In the genomic region with DNA sequence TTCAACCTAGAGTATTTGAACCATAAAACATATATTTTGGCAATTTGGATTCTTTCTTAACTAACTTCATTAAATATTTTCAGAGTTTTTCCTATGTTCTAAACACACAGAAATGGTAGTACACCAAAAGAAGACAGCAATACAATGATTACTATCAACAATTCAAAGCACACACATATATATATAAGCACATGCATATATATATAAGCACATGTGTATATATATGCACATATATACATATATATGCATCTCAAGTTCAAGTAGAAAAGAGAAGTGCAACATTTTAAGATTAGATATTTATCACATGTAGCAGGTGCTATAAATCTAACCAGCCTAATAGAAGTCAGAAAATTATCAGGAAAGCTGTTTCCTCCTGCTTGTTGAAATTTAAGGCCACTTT, we compare ENCODE assay signal across 31 cellular contexts.
DNase-seq lines count a peak whose midpoint lies in the region; ATAC-seq, FAIRE-seq and TF ChIP-seq lines count a peak whose summit lies in the region.
"Had no signal": no experiment of that assay in that cellular context is flagged by ENCODE, and none has a peak within 500 bp of the region (broad histone marks: within the 10 kb centered on the region; RNA-seq: fewer than 3 reads in every experiment).

No MANE protein-coding gene starts in this region.

- in situ Hi-C loops in HepG2 (cut with HindIII; ENCODE audit: extremely low pct_ligation_motif_present, low pct_unique_long_range_greater_than_20kb): no loop called here

- TF ChIP-seq POLR2A in HepG2 (IDR thresholded peaks at IDR 0.05; ENCODE audit: insufficient read depth in 1 of 2, low read depth in 2 of 2, low read length in 2 of 2): no peak
- no peak for TF ChIP-seq POLR2A in right lobe of liver (IDR thresholded peaks at IDR 0.05)

- H3K9me3 ChIP-seq in HepG2 (ENCODE audit: low read length) (no peaks in the 10 kb centered on the region), right lobe of liver (no peaks in the 10 kb centered on the region), osteoblast (ENCODE audit: low read depth, low read length) (peaks cover 3% of the 10 kb centered on the region)
- H3K9me3 ChIP-seq: A549; BE2C; BLaER1; BLaER1 treated with 17β-estradiol and CSF1 and Interleukin-3, amounts not matched to agents 10 nM and 100 nM; Caco-2 had no signal

- BruUV-seq in HepG2 (replicated peaks; lab: Mats Ljungman, UMichigan): no TSS peak

- TF ChIP-seq EP300 in HepG2 (IDR thresholded peaks at IDR 0.05; ENCODE audit: low read depth in 2 of 2, low read length in 2 of 2) (no peak), HepG2 (CRISPR knock-in tag; IDR thresholded peaks at IDR 0.05; ENCODE audit: borderline replicate concordance) (no peak)

- no peak for TF ChIP-seq RAD21 in HepG2 (CRISPR knock-in tag; IDR thresholded peaks at IDR 0.05)

- H3K4me1 Mint-ChIP-seq in natural killer cell: no peaks in the 10 kb centered on the region
- H3K4me1 Mint-ChIP-seq: B cell; CD14-positive monocyte; CD4-positive, alpha-beta memory T cell; CD4-positive, CD25-positive, alpha-beta regulatory T cell; CD8-positive, alpha-beta memory T cell had no signal

- H4K20me1 ChIP-seq in HepG2 (ENCODE audit: insufficient read depth, low read length) (no peaks in the 10 kb centered on the region), osteoblast (ENCODE audit: insufficient read depth, low read length) (no peaks in the 10 kb centered on the region)
- H4K20me1 ChIP-seq: BLaER1; BLaER1 treated with 17β-estradiol and CSF1 and Interleukin-3, amounts not matched to agents 10 nM and 100 nM had no signal

- intact Hi-C loops in HepG2 (cut with micrococcal nuclease; ENCODE audit: unreplicated experiment): no loop called here
- intact Hi-C loops in right lobe of liver (cut with DNase I): no loop called here
- intact Hi-C loops in natural killer cell (cut with micrococcal nuclease): no loop called here

- no peaks in the 10 kb centered on the region for H3K27me3 ChIP-seq in HepG2 (ENCODE audit: control insufficient read depth in 1 of 2, insufficient read depth in 2 of 2, low read length in 2 of 2)
- no peaks in the 10 kb centered on the region for H3K27me3 ChIP-seq in right lobe of liver
- no peaks in the 10 kb centered on the region for H3K27me3 ChIP-seq in osteoblast (ENCODE audit: insufficient read depth, low read length)
- H3K27me3 ChIP-seq: BE2C; BLaER1; BLaER1 treated with 17β-estradiol and CSF1 and Interleukin-3, amounts not matched to agents 10 nM and 100 nM had no signal

- H3K4me2 ChIP-seq in HepG2 (ENCODE audit: low read depth, low read length) (no peak overlapping the region), osteoblast (ENCODE audit: insufficient read depth, low read length) (no peak overlapping the region)
- H3K4me2 ChIP-seq: A549; BLaER1; BLaER1 treated with 17β-estradiol and CSF1 and Interleukin-3, amounts not matched to agents 10 nM and 100 nM had no signal

- no peak overlapping the region for H2AFZ ChIP-seq in HepG2 (ENCODE audit: low read length)
- H2AFZ ChIP-seq in osteoblast (ENCODE audit: low read length): no peak overlapping the region

- FAIRE-seq in HepG2 (lab: Jason Lieb, UNC): no peak
- FAIRE-seq: A204.1, A549, D721Med had no signal

- no peaks in the 10 kb centered on the region for H3K36me3 ChIP-seq in HepG2 (replicated peaks in 1 of 2; ENCODE audit: control insufficient read depth in 1 of 2, insufficient read depth in 2 of 2, low read length in 2 of 2)
- no peaks in the 10 kb centered on the region for H3K36me3 ChIP-seq in right lobe of liver
- H3K36me3 ChIP-seq in osteoblast (ENCODE audit: insufficient read depth, low read length): no peaks in the 10 kb centered on the region
- H3K36me3 ChIP-seq: BE2C; BLaER1; BLaER1 treated with 17β-estradiol and CSF1 and Interleukin-3, amounts not matched to agents 10 nM and 100 nM had no signal

- H3K36me3 Mint-ChIP-seq in natural killer cell: no peaks in the 10 kb centered on the region
- H3K36me3 Mint-ChIP-seq: CD14-positive monocyte; CD4-positive, alpha-beta memory T cell; CD4-positive, CD25-positive, alpha-beta regulatory T cell; CD8-positive, alpha-beta memory T cell; CD8-positive, alpha-beta T cell had no signal

- no peaks in the 10 kb centered on the region for H3K27me3 Mint-ChIP-seq in natural killer cell (ENCODE audit: low read depth in 2 of 2)
- H3K27me3 Mint-ChIP-seq: B cell; CD4-positive, alpha-beta memory T cell; CD4-positive, alpha-beta T cell; CD4-positive, CD25-positive, alpha-beta regulatory T cell; CD8-positive, alpha-beta memory T cell had no signal

- POLR2A ChIA-PET in HepG2 (lab: Yijun Ruan, JAX): no interaction called here

- H3K4me3 ChIP-seq in HepG2 (replicated peaks in 1 of 3; ENCODE audit: insufficient read depth in 1 of 3, low read depth in 2 of 3, low read length in 3 of 3) (no peak overlapping the region), right lobe of liver (no peak overlapping the region), osteoblast (ENCODE audit: insufficient read depth, low read length) (no peak overlapping the region)
- H3K4me3 ChIP-seq: A549; BLaER1; BLaER1 treated with 17β-estradiol and CSF1 and Interleukin-3, amounts not matched to agents 10 nM and 100 nM had no signal

- no peak overlapping the region for H3K4me3 Mint-ChIP-seq in natural killer cell
- H3K4me3 Mint-ChIP-seq: B cell; CD14-positive monocyte; CD4-positive, alpha-beta memory T cell; CD4-positive, alpha-beta T cell; CD4-positive, CD25-positive, alpha-beta regulatory T cell; CD8-positive, alpha-beta memory T cell; CD8-positive, alpha-beta T cell had no signal

- H3K27ac ChIP-seq in HepG2 (ENCODE audit: extremely low read length, insufficient read depth, low read length): no peak overlapping the region
- no peak overlapping the region for H3K27ac ChIP-seq in right lobe of liver
- H3K27ac ChIP-seq in osteoblast (ENCODE audit: low read depth, low read length): no peak overlapping the region
- H3K27ac ChIP-seq: 22Rv1; A549; BLaER1; BLaER1 treated with 17β-estradiol and CSF1 and Interleukin-3, amounts not matched to agents 10 nM and 100 nM; C4-2B had no signal

- H3K9ac ChIP-seq in HepG2 (ENCODE audit: insufficient read depth, low read depth, low read length): no peak overlapping the region
- H3K9ac ChIP-seq: BLaER1; BLaER1 treated with 17β-estradiol and CSF1 and Interleukin-3, amounts not matched to agents 10 nM and 100 nM had no signal

- no peak for TF ChIP-seq CTCF in HepG2 (CRISPR knock-in tag; IDR thresholded peaks at IDR 0.05)
- TF ChIP-seq CTCF in right lobe of liver (IDR thresholded peaks at IDR 0.05): no peak
- TF ChIP-seq CTCF in osteoblast (IDR thresholded peaks at IDR 0.05; ENCODE audit: extremely low read depth, low read depth, low read length): no peak
- no peak for TF ChIP-seq CTCF in natural killer cell (IDR thresholded peaks at IDR 0.05)

- H3K79me2 ChIP-seq in HepG2 (ENCODE audit: insufficient read depth, low read length) (no peaks in the 10 kb centered on the region), osteoblast (ENCODE audit: insufficient read depth, low read length) (no peaks in the 10 kb centered on the region)

- DNase-seq in HepG2 (ENCODE audit: low spot score) (no peak), right lobe of liver (no peak), osteoblast (ENCODE audit: insufficient read length, low spot score, missing footprints) (peak; percentile 22), natural killer cell (no peak)
- DNase-seq: 8988T; ACHN; AML-193; BE2C; C1 segment of cervical spinal cord; Caco-2; Calu3; CD4-positive, alpha-beta memory T cell; CD4-positive, alpha-beta T cell; CD4-positive, CD25-positive, alpha-beta regulatory T cell; CD8-positive, alpha-beta memory T cell; CD8-positive, alpha-beta T cell; COR-L47; DMS 273 treated with DMSO at 0.1 percent for 48 hours; DMS153; DMS79; DMS79 treated with DMSO at 0.1 percent for 48 hours; DND-41 had no signal

- ATAC-seq in HepG2 (no peak), right lobe of liver (no peak), natural killer cell (no peak)
- ATAC-seq: A549; CD8-positive, alpha-beta T cell had no signal

- H3K4me1 ChIP-seq in HepG2 (ENCODE audit: insufficient read depth, low read length): no peaks in the 10 kb centered on the region
- H3K4me1 ChIP-seq in right lobe of liver: no peaks in the 10 kb centered on the region
- H3K4me1 ChIP-seq in osteoblast (ENCODE audit: insufficient read depth, low read length): no peaks in the 10 kb centered on the region
- H3K4me1 ChIP-seq: A549; BE2C; BLaER1; BLaER1 treated with 17β-estradiol and CSF1 and Interleukin-3, amounts not matched to agents 10 nM and 100 nM; Caco-2 had no signal

- CTCF ChIA-PET in HepG2 (lab: Yijun Ruan, JAX; ENCODE audit: low intra/inter-chr PET ratio, low total read pairs): no interaction called here

- H3K27ac Mint-ChIP-seq in natural killer cell: no peak overlapping the region
- H3K27ac Mint-ChIP-seq: B cell; CD14-positive monocyte; CD4-positive, alpha-beta T cell; CD4-positive, CD25-positive, alpha-beta regulatory T cell; CD8-positive, alpha-beta memory T cell; CD8-positive, alpha-beta T cell had no signal

- H3K9me3 Mint-ChIP-seq in natural killer cell: peaks cover 2 to 21% of the 10 kb centered on the region in 2 donors
